Comparison of ENCODE assay signal across 8 cellular contexts in genomic region chr9:21334969-21335632, GRCh38. TPM values are rescaled to one million over a fixed set of nuclear protein-coding genes. Genes with fewer than 3 reads are reported as not detected.
A peak's percentile ranks its signal among the peaks of the same experiment; 100 is the strongest.
DNase-seq lines count a peak whose midpoint lies in the region; ATAC-seq, FAIRE-seq and TF ChIP-seq lines count a peak whose summit lies in the region.

KLHL9 (minus strand) TSS chr9:21335404; CDS start chr9:21334859, 545 bp downstream.

- H3K4me3 Mint-ChIP-seq in Caco-2 (ENCODE audit: unreplicated experiment) (peak within 1 kb of the TSS; percentile 77), naive B cell (peak within 1 kb of the TSS; percentile 87 to 95 (median 92))
- H3K4me3 Mint-ChIP-seq in activated T-cell treated with anti-CD3 and anti-CD28 coated beads, Interleukin-2, amount 50 U/mL, for 72 hours, result peak within 1 kb of the TSS; percentile 89 to 99
- peak within 1 kb of the TSS; percentile 83 for H3K4me3 Mint-ChIP-seq in stimulated activated effector memory CD8-positive, alpha-beta T cell treated with anti-CD3 and anti-CD28 coated beads, Interleukin-12 subunit alpha, Interleukin-12 subunit beta, amount 100 ng/mL, for 72 hours

- H3K27me3 Mint-ChIP-seq in Caco-2 (ENCODE audit: insufficient read depth, unreplicated experiment) (peaks cover 4% of the 10 kb centered on the region), naive B cell (peaks cover 12 to 18% (median 13%) of the 10 kb centered on the region in 3 donors)
- H3K27me3 Mint-ChIP-seq in activated T-cell treated with anti-CD3 and anti-CD28 coated beads, Interleukin-2, amount 50 U/mL, for 72 hours (ENCODE audit: low read depth), result peaks cover 11% of the 10 kb centered on the region

- H3K4me1 ChIP-seq in Caco-2 (peaks cover 4% of the 10 kb centered on the region), OCI-LY3 (ENCODE audit: low read length) (peaks cover 12% of the 10 kb centered on the region)

- H3K27me3 ChIP-seq in Caco-2 (replicated peaks; ENCODE audit: control insufficient read depth, insufficient read depth, low read length) (no peaks in the 10 kb centered on the region), OCI-LY3 (ENCODE audit: low read depth, low read length) (peaks cover 33% of the 10 kb centered on the region)

- peak within 1 kb of the TSS; percentile 90 for H2AFZ ChIP-seq in OCI-LY3 (ENCODE audit: low read depth, low read length)

- CTCF ChIA-PET in Caco-2 (lab: Charles Lee), result interaction anchor here (1.6 to 2.0 kb wide), 3 partner anchors 9 to 61 kb away, joined by 6 to 9 read pairs (median 8); no protein-coding TSS in a partner anchor

- BruUV-seq in Caco-2 (replicated peaks; lab: Mats Ljungman, UMichigan), result TSS peak; percentile 32

- no peaks in the 10 kb centered on the region for H3K36me3 ChIP-seq in Caco-2 (ENCODE audit: control insufficient read depth, insufficient read depth, low read length)
- peaks cover 23% of the 10 kb centered on the region for H3K36me3 ChIP-seq in OCI-LY3 (replicated peaks; ENCODE audit: low read depth, low read length)

- POLR2A ChIA-PET in Caco-2 (lab: Charles Lee), result no interaction called here

- DNase-seq in Caco-2, result peak; percentile 88
- DNase-seq in HTR-8/SVneo (ENCODE audit: insufficient read length, low spot score), result peak; percentile 82
- peak; percentile 82 to 87 for DNase-seq in activated T-cell treated with anti-CD3 and anti-CD28 coated beads, Interleukin-2, amount 50 U/mL, for 72 hours
- peak; percentile 92 for DNase-seq in fibroblast of gingiva (ENCODE audit: low read depth)
- peak; percentile 77 for DNase-seq in naive B cell
- peak; percentile 72 to 92 for DNase-seq in stimulated activated effector memory CD8-positive, alpha-beta T cell treated with anti-CD3 and anti-CD28 coated beads, Interleukin-12 subunit alpha, Interleukin-12 subunit beta, amount 100 ng/mL, for 72 hours (ENCODE audit: low spot score in 2 of 2)

- peak within 1 kb of the TSS; percentile 95 for H3K9ac ChIP-seq in OCI-LY3 (ENCODE audit: low read length)

- H3K27ac Mint-ChIP-seq in Caco-2 (ENCODE audit: unreplicated experiment) (peak within 1 kb of the TSS; percentile 59), naive B cell (peak within 1 kb of the TSS; percentile 76 to 95 (median 87))
- H3K27ac Mint-ChIP-seq in activated T-cell treated with anti-CD3 and anti-CD28 coated beads, Interleukin-2, amount 50 U/mL, for 72 hours, result peak within 1 kb of the TSS; percentile 93
- H3K27ac Mint-ChIP-seq in stimulated activated effector memory CD8-positive, alpha-beta T cell treated with anti-CD3 and anti-CD28 coated beads, Interleukin-12 subunit alpha, Interleukin-12 subunit beta, amount 100 ng/mL, for 72 hours, result peak within 1 kb of the TSS; percentile 90

- peak; percentile 83 for ATAC-seq in GM21367 (IDR thresholded peaks at IDR 0.05; ENCODE audit: unreplicated experiment)
- peak; percentile 90 to 91 for ATAC-seq in activated T-cell treated with anti-CD3 and anti-CD28 coated beads, Interleukin-2, amount 50 U/mL, for 72 hours (replicated peaks in 1 of 2)
- ATAC-seq in naive B cell (ENCODE audit: low read depth in 2 of 2), result peak; percentile 87 to 91
- ATAC-seq in stimulated activated effector memory CD8-positive, alpha-beta T cell treated with anti-CD3 and anti-CD28 coated beads, Interleukin-12 subunit alpha, Interleukin-12 subunit beta, amount 100 ng/mL, for 72 hours, result peak; percentile 90

- no peaks in the 10 kb centered on the region for H3K36me3 Mint-ChIP-seq in Caco-2 (ENCODE audit: insufficient read depth, unreplicated experiment)
- H3K36me3 Mint-ChIP-seq in activated T-cell treated with anti-CD3 and anti-CD28 coated beads, Interleukin-2, amount 50 U/mL, for 72 hours (ENCODE audit: insufficient read depth in 2 of 2), result peaks cover 4% of the 10 kb centered on the region in 2 donors
- H3K36me3 Mint-ChIP-seq in naive B cell, result no peaks in the 10 kb centered on the region
- peaks cover 27% of the 10 kb centered on the region for H3K36me3 Mint-ChIP-seq in stimulated activated effector memory CD8-positive, alpha-beta T cell treated with anti-CD3 and anti-CD28 coated beads, Interleukin-12 subunit alpha, Interleukin-12 subunit beta, amount 100 ng/mL, for 72 hours

- peaks cover 37% of the 10 kb centered on the region for H3K79me2 ChIP-seq in OCI-LY3 (ENCODE audit: low read length)

- H4K20me1 ChIP-seq in OCI-LY3 (ENCODE audit: insufficient read depth, low read length), result peaks cover 40% of the 10 kb centered on the region

- H3K9me3 Mint-ChIP-seq in Caco-2 (ENCODE audit: unreplicated experiment) (no peaks in the 10 kb centered on the region), naive B cell (no peaks in the 10 kb centered on the region)
- H3K9me3 Mint-ChIP-seq in activated T-cell treated with anti-CD3 and anti-CD28 coated beads, Interleukin-2, amount 50 U/mL, for 72 hours, result no peaks in the 10 kb centered on the region
- H3K9me3 Mint-ChIP-seq in stimulated activated effector memory CD8-positive, alpha-beta T cell treated with anti-CD3 and anti-CD28 coated beads, Interleukin-12 subunit alpha, Interleukin-12 subunit beta, amount 100 ng/mL, for 72 hours, result no peaks in the 10 kb centered on the region

- peak within 1 kb of the TSS; percentile 79 for H3K4me3 ChIP-seq in Caco-2 (ENCODE audit: low read depth, low read length)
- peak within 1 kb of the TSS; percentile 97 for H3K4me3 ChIP-seq in OCI-LY3 (ENCODE audit: low read length)

- FAIRE-seq in HTR-8/SVneo (lab: Jason Lieb, UNC), result peak; percentile 46

- intact Hi-C loops in Caco-2 (cut with micrococcal nuclease; ENCODE audit: unreplicated experiment), result loop anchor here (5.0 kb wide), 1 partner anchor 452 kb away; no protein-coding TSS in a partner anchor

- H3K9me3 ChIP-seq in Caco-2 (no peaks in the 10 kb centered on the region), OCI-LY3 (ENCODE audit: insufficient read depth, low read length) (no peaks in the 10 kb centered on the region)

- H3K4me1 Mint-ChIP-seq in Caco-2 (ENCODE audit: low read depth, unreplicated experiment) (peaks cover 5% of the 10 kb centered on the region), naive B cell (peaks cover 23 to 37% (median 37%) of the 10 kb centered on the region in 3 donors)
- H3K4me1 Mint-ChIP-seq in activated T-cell treated with anti-CD3 and anti-CD28 coated beads, Interleukin-2, amount 50 U/mL, for 72 hours (ENCODE audit: low read depth), result peaks cover 56% of the 10 kb centered on the region
- H3K4me1 Mint-ChIP-seq in stimulated activated effector memory CD8-positive, alpha-beta T cell treated with anti-CD3 and anti-CD28 coated beads, Interleukin-12 subunit alpha, Interleukin-12 subunit beta, amount 100 ng/mL, for 72 hours, result peaks cover 40% of the 10 kb centered on the region

- TF ChIP-seq CTCF in Caco-2 (IDR thresholded peaks at IDR 0.05; ENCODE audit: insufficient read depth in 1 of 2, low read depth in 1 of 2, low read length in 1 of 2, severe bottlenecking in 1 of 2, unreplicated experiment in 1 of 2) (no peak), OCI-LY3 (IDR thresholded peaks at IDR 0.05; ENCODE audit: low read depth, low read length) (no peak)

- peak within 1 kb of the TSS; percentile 92 for H3K4me2 ChIP-seq in OCI-LY3 (ENCODE audit: low read length)

- peak within 1 kb of the TSS; percentile 43 for H3K27ac ChIP-seq in OCI-LY3 (ENCODE audit: low read length)

RNA-seq across cellular contexts. Expression of gene KLHL9, which starts in this region (rescaled TPM):
- 13.0 and 13.5 TPM in 2 replicates for total RNA-seq in Caco-2 (2022)
- 10 to 100 TPM; 15.9 to 16.9 TPM for total RNA-seq in activated T-cell treated with anti-CD3 and anti-CD28 coated beads, Interleukin-2, amount 50 U/mL, for 72 hours
- 10 to 100 TPM in 1 of 6 donors, 1 to 10 TPM in 5; 5.0 to 10.4 (median 6.2) TPM for polyA plus RNA-seq in naive B cell (ENCODE audit: low read depth in 6 of 6)

Comparison
In these comparisons a context has a peak if more than half of its experiments do, and no peak if none do; other contexts are left out.
1. Peak in every context shown above with its lines: DNase-seq, ATAC-seq, H3K4me3 ChIP-seq and H3K27ac ChIP-seq.